Comparison of ENCODE assay signal across 1 cellular context in genomic region chr3:167918686-167919085, GRCh38.
TF ChIP-seq lines count a peak whose summit lies in the region.

No MANE protein-coding gene starts in this region.

TF ChIP-seq in GM23338, 12 proteins besides CTCF, POLR2A, EP300 and RAD21 (continued from another document):
- TF ChIP-seq CREB1 (CRISPR knock-in tag; IDR thresholded peaks at IDR 0.05; ENCODE audit: low read depth): no peak
- TF ChIP-seq ZNF114 (CRISPR knock-in tag; IDR thresholded peaks at IDR 0.05): no peak
- TF ChIP-seq NANOG (IDR thresholded peaks at IDR 0.05; ENCODE audit: borderline replicate concordance): no peak
- TF ChIP-seq, protein P1, sequence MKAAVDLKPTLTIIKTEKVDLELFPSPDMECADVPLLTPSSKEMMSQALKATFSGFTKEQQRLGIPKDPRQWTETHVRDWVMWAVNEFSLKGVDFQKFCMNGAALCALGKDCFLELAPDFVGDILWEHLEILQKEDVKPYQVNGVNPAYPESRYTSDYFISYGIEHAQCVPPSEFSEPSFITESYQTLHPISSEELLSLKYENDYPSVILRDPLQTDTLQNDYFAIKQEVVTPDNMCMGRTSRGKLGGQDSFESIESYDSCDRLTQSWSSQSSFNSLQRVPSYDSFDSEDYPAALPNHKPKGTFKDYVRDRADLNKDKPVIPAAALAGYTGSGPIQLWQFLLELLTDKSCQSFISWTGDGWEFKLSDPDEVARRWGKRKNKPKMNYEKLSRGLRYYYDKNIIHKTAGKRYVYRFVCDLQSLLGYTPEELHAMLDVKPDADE (IDR thresholded peaks at IDR 0.05): no peak
- no peak for TF ChIP-seq ZNF331 (CRISPR knock-in tag; IDR thresholded peaks at IDR 0.05; ENCODE audit: low read depth)
- no peak for TF ChIP-seq EZH2 (IDR thresholded peaks at IDR 0.05; ENCODE audit: low read depth, unreplicated experiment)
- no peak for TF ChIP-seq STAT1 (IDR thresholded peaks at IDR 0.05; ENCODE audit: unreplicated experiment)
- no peak for TF ChIP-seq POLR2AphosphoS5 (IDR thresholded peaks at IDR 0.05; ENCODE audit: low read depth)
- TF ChIP-seq, protein P2, sequence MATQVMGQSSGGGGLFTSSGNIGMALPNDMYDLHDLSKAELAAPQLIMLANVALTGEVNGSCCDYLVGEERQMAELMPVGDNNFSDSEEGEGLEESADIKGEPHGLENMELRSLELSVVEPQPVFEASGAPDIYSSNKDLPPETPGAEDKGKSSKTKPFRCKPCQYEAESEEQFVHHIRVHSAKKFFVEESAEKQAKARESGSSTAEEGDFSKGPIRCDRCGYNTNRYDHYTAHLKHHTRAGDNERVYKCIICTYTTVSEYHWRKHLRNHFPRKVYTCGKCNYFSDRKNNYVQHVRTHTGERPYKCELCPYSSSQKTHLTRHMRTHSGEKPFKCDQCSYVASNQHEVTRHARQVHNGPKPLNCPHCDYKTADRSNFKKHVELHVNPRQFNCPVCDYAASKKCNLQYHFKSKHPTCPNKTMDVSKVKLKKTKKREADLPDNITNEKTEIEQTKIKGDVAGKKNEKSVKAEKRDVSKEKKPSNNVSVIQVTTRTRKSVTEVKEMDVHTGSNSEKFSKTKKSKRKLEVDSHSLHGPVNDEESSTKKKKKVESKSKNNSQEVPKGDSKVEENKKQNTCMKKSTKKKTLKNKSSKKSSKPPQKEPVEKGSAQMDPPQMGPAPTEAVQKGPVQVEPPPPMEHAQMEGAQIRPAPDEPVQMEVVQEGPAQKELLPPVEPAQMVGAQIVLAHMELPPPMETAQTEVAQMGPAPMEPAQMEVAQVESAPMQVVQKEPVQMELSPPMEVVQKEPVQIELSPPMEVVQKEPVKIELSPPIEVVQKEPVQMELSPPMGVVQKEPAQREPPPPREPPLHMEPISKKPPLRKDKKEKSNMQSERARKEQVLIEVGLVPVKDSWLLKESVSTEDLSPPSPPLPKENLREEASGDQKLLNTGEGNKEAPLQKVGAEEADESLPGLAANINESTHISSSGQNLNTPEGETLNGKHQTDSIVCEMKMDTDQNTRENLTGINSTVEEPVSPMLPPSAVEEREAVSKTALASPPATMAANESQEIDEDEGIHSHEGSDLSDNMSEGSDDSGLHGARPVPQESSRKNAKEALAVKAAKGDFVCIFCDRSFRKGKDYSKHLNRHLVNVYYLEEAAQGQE (IDR thresholded peaks at IDR 0.05; ENCODE audit: unreplicated experiment): no peak
- no peak for TF ChIP-seq EZH2phosphoT487 (IDR thresholded peaks at IDR 0.05; ENCODE audit: unreplicated experiment)
- no peak for TF ChIP-seq JUNB (IDR thresholded peaks at IDR 0.05; ENCODE audit: unreplicated experiment)
